In genomic region chr17:18238299-18238698, GRCh38 we compare ENCODE assay signal across 7 cellular contexts.
"Had no signal": no experiment of that assay in that cellular context is flagged by ENCODE, and none has a peak within 500 bp of the region (broad histone marks: within the 10 kb centered on the region; RNA-seq: fewer than 3 reads in every experiment).

No MANE protein-coding gene starts in this region.

- H3K4me3 Mint-ChIP-seq: IgD-negative memory B cell had no signal

- H3K4me2 ChIP-seq: KMS-11 had no signal

- H3K9ac ChIP-seq: GM23248, KMS-11 had no signal

- H3K4me3 ChIP-seq: GM23248, HAP-1 had no signal

- H3K4me1 ChIP-seq: HAP-1 had no signal

- H3K27ac ChIP-seq: GM23248, KMS-11 had no signal

- H3K9me3 Mint-ChIP-seq: IgD-negative memory B cell had no signal

- H3K9me3 ChIP-seq: HAP-1 had no signal

- DNase-seq: GM23248, GOT3, H7, KBM-7 had no signal

- H3K4me1 Mint-ChIP-seq: IgD-negative memory B cell had no signal

- H2AFZ ChIP-seq: GM23248 had no signal
